Comparison of ENCODE assay signal across 1 cellular context in the genomic region with DNA sequence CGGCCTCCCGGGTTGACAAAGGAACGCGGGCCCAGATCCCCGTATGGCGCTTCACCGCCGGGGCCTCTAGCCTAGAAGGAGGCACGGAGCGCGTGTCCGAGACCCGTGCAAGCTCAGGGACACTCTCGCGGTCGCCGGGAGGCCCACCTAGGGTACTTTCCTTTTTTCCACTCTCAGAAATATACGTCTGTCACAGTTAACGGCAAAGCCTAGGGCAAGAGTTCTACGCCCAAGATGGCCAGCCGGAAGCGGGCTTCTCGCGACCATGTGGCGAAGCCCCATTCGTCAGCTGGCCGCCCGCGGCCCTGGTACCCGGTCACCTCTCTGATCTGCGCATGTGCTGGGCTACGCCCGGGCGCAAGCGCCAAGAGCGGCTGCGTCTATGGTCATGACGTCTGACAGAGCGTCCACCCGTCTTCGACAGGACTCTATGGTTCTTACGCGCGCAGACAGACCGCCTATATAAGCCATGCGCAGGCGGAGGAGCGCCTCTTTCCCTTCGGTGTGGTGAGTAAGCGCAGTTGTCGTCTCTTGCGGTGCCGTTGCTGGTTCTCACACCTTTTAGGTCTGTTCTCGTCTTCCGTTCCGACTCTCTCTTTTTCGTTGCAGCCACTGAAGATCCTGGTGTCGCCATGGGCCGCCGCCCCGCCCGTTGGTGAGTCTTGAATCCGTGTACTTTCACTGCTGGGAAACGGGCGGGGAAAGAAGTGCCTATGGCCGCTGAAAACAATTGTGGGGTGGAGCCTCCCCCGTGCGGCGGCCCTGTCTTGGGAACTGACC.
TF ChIP-seq lines count a peak whose summit lies in the region.

Gene RPL10 (plus strand): TSS at position 490 of the 780 bp plus-strand sequence. CDS start 143 bp downstream, at position 633.

TF ChIP-seq in K562, 482 proteins besides CTCF, POLR2A, EP300 and RAD21 (continued from another document and continues in another):
- peak; percentile 82 for TF ChIP-seq ARID4B (CRISPR knock-in tag; IDR thresholded peaks at IDR 0.05)
- TF ChIP-seq NR2C2 (CRISPR knock-in tag; IDR thresholded peaks at IDR 0.05) = peak; percentile 40; the same call in 1 of the 2 replicates
- TF ChIP-seq NR2C2 (tag; IDR thresholded peaks at IDR 0.05) = peak; percentile 67; the same call in 1 of the 2 replicates
- 0 out of 2 replicates have a peak, but pooled peaks have one; percentile 48 for TF ChIP-seq TCF7 (IDR thresholded peaks at IDR 0.05; ENCODE audit: borderline replicate concordance)
- TF ChIP-seq ZNF280A (IDR thresholded peaks at IDR 0.05; ENCODE audit: low read depth, partially characterized antibody) = no peak
- TF ChIP-seq RBM25 (IDR thresholded peaks at IDR 0.05; ENCODE audit: low read depth, low read length, severe bottlenecking) = no peak
- no peak for TF ChIP-seq JUNB (CRISPR knock-in tag; conservative IDR thresholded peaks at IDR 0.05)
- TF ChIP-seq POLR2AphosphoS2 (IDR thresholded peaks at IDR 0.05; ENCODE audit: low read length) = peak; percentile 87; the same call in 1 of the 2 replicates
- TF ChIP-seq, protein P1, sequence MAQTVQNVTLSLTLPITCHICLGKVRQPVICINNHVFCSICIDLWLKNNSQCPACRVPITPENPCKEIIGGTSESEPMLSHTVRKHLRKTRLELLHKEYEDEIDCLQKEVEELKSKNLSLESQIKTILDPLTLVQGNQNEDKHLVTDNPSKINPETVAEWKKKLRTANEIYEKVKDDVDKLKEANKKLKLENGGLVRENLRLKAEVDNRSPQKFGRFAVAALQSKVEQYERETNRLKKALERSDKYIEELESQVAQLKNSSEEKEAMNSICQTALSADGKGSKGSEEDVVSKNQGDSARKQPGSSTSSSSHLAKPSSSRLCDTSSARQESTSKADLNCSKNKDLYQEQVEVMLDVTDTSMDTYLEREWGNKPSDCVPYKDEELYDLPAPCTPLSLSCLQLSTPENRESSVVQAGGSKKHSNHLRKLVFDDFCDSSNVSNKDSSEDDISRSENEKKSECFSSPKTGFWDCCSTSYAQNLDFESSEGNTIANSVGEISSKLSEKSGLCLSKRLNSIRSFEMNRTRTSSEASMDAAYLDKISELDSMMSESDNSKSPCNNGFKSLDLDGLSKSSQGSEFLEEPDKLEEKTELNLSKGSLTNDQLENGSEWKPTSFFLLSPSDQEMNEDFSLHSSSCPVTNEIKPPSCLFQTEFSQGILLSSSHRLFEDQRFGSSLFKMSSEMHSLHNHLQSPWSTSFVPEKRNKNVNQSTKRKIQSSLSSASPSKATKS (CRISPR knock-in tag; IDR thresholded peaks at IDR 0.05) = no peak
- TF ChIP-seq, protein P2, sequence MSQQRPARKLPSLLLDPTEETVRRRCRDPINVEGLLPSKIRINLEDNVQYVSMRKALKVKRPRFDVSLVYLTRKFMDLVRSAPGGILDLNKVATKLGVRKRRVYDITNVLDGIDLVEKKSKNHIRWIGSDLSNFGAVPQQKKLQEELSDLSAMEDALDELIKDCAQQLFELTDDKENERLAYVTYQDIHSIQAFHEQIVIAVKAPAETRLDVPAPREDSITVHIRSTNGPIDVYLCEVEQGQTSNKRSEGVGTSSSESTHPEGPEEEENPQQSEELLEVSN (IDR thresholded peaks at IDR 0.05; ENCODE audit: borderline replicate concordance in 1 of 2, extremely low read depth in 1 of 2, insufficient read depth in 1 of 2, insufficient read length in 1 of 2, low read depth in 1 of 2, low read length in 1 of 2, poor library complexity in 1 of 2, severe bottlenecking in 1 of 2) = peak; percentile 82 to 90
- TF ChIP-seq, protein P3, sequence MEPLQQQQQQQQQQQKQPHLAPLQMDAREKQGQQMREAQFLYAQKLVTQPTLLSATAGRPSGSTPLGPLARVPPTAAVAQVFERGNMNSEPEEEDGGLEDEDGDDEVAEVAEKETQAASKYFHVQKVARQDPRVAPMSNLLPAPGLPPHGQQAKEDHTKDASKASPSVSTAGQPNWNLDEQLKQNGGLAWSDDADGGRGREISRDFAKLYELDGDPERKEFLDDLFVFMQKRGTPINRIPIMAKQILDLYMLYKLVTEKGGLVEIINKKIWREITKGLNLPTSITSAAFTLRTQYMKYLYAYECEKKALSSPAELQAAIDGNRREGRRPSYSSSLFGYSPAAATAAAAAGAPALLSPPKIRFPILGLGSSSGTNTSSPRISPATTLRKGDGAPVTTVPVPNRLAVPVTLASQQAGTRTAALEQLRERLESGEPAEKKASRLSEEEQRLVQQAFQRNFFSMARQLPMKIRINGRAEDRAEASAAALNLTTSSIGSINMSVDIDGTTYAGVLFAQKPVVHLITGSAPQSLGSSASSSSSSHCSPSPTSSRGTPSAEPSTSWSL (CRISPR knock-in tag; IDR thresholded peaks at IDR 0.05; ENCODE audit: borderline replicate concordance) = no peak
- TF ChIP-seq TAF15 (IDR thresholded peaks at IDR 0.05; ENCODE audit: low read depth, low read length) = no peak
- peak; percentile 54; the same call in 1 of the 2 replicates for TF ChIP-seq ATF1 (CRISPR knock-in tag; IDR thresholded peaks at IDR 0.05)
- peak; percentile 96 for TF ChIP-seq ATF1 (tag; IDR thresholded peaks at IDR 0.05)
- no peak for TF ChIP-seq SRSF7 (optimal IDR thresholded peaks at IDR 0.05; ENCODE audit: low read depth, low read length)
- no peak for TF ChIP-seq ZBTB9 (CRISPR knock-in tag; IDR thresholded peaks at IDR 0.05)
- TF ChIP-seq, protein P4, sequence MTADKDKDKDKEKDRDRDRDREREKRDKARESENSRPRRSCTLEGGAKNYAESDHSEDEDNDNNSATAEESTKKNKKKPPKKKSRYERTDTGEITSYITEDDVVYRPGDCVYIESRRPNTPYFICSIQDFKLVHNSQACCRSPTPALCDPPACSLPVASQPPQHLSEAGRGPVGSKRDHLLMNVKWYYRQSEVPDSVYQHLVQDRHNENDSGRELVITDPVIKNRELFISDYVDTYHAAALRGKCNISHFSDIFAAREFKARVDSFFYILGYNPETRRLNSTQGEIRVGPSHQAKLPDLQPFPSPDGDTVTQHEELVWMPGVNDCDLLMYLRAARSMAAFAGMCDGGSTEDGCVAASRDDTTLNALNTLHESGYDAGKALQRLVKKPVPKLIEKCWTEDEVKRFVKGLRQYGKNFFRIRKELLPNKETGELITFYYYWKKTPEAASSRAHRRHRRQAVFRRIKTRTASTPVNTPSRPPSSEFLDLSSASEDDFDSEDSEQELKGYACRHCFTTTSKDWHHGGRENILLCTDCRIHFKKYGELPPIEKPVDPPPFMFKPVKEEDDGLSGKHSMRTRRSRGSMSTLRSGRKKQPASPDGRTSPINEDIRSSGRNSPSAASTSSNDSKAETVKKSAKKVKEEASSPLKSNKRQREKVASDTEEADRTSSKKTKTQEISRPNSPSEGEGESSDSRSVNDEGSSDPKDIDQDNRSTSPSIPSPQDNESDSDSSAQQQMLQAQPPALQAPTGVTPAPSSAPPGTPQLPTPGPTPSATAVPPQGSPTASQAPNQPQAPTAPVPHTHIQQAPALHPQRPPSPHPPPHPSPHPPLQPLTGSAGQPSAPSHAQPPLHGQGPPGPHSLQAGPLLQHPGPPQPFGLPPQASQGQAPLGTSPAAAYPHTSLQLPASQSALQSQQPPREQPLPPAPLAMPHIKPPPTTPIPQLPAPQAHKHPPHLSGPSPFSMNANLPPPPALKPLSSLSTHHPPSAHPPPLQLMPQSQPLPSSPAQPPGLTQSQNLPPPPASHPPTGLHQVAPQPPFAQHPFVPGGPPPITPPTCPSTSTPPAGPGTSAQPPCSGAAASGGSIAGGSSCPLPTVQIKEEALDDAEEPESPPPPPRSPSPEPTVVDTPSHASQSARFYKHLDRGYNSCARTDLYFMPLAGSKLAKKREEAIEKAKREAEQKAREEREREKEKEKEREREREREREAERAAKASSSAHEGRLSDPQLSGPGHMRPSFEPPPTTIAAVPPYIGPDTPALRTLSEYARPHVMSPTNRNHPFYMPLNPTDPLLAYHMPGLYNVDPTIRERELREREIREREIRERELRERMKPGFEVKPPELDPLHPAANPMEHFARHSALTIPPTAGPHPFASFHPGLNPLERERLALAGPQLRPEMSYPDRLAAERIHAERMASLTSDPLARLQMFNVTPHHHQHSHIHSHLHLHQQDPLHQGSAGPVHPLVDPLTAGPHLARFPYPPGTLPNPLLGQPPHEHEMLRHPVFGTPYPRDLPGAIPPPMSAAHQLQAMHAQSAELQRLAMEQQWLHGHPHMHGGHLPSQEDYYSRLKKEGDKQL (CRISPR knock-in tag; IDR thresholded peaks at IDR 0.05; ENCODE audit: borderline replicate concordance) = 0 out of 2 replicates have a peak, but pooled peaks have one; percentile 27
- peak; percentile 89 for TF ChIP-seq FOXK1 (CRISPR knock-in tag; IDR thresholded peaks at IDR 0.05; ENCODE audit: borderline replicate concordance)
- no peak for TF ChIP-seq FOXA3 (CRISPR knock-in tag; conservative IDR thresholded peaks at IDR 0.05 in 1 of 2, IDR thresholded peaks at IDR 0.05 in 1 of 2)
- TF ChIP-seq EP400 (IDR thresholded peaks at IDR 0.05) = peak; percentile 95
- no peak for TF ChIP-seq BACH1 (tag; IDR thresholded peaks at IDR 0.05)
- TF ChIP-seq CSDE1 (IDR thresholded peaks at IDR 0.05) = no peak
- no peak for TF ChIP-seq ZBTB8A (IDR thresholded peaks at IDR 0.05; ENCODE audit: partially characterized antibody)
- TF ChIP-seq MEF2A (IDR thresholded peaks at IDR 0.05; ENCODE audit: control insufficient read depth, low read depth, low read length) = no peak
- TF ChIP-seq HNRNPLL (IDR thresholded peaks at IDR 0.05; ENCODE audit: low read depth, low read length, poor library complexity, severe bottlenecking) = peak; percentile 93
- 0 out of 2 replicates have a peak, but pooled peaks have one; percentile 3 for TF ChIP-seq SMC3 (conservative IDR thresholded peaks at IDR 0.05; ENCODE audit: insufficient read depth, low read depth, low read length)
- TF ChIP-seq TRIM24 (IDR thresholded peaks at IDR 0.05) = 0 out of 4 replicates have a peak, but pooled peaks of 1 of the 2 experiments have one; percentile 4
- TF ChIP-seq ZNF263 (CRISPR knock-in tag; IDR thresholded peaks at IDR 0.05; ENCODE audit: borderline replicate concordance) = 0 out of 2 replicates have a peak, but pooled peaks have one; percentile 56
- TF ChIP-seq, protein P5, sequence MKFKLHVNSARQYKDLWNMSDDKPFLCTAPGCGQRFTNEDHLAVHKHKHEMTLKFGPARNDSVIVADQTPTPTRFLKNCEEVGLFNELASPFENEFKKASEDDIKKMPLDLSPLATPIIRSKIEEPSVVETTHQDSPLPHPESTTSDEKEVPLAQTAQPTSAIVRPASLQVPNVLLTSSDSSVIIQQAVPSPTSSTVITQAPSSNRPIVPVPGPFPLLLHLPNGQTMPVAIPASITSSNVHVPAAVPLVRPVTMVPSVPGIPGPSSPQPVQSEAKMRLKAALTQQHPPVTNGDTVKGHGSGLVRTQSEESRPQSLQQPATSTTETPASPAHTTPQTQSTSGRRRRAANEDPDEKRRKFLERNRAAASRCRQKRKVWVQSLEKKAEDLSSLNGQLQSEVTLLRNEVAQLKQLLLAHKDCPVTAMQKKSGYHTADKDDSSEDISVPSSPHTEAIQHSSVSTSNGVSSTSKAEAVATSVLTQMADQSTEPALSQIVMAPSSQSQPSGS (CRISPR knock-in tag; IDR thresholded peaks at IDR 0.05) = no peak
- TF ChIP-seq, protein P6, sequence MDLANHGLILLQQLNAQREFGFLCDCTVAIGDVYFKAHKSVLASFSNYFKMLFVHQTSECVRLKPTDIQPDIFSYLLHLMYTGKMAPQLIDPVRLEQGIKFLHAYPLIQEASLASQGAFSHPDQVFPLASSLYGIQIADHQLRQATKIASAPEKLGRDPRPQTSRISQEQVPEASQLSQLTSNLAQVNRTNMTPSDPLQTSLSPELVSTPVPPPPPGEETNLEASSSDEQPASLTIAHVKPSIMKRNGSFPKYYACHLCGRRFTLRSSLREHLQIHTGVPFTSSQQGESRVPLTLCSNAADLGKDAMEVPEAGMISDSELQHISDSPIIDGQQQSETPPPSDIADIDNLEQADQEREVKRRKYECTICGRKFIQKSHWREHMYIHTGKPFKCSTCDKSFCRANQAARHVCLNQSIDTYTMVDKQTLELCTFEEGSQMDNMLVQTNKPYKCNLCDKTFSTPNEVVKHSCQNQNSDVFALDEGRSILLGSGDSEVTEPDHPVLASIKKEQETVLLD (IDR thresholded peaks at IDR 0.05) = peak; percentile 95
- no peak for TF ChIP-seq NCOA2 (IDR thresholded peaks at IDR 0.05; ENCODE audit: partially characterized antibody in 2 of 2)
